In the genomic region with DNA sequence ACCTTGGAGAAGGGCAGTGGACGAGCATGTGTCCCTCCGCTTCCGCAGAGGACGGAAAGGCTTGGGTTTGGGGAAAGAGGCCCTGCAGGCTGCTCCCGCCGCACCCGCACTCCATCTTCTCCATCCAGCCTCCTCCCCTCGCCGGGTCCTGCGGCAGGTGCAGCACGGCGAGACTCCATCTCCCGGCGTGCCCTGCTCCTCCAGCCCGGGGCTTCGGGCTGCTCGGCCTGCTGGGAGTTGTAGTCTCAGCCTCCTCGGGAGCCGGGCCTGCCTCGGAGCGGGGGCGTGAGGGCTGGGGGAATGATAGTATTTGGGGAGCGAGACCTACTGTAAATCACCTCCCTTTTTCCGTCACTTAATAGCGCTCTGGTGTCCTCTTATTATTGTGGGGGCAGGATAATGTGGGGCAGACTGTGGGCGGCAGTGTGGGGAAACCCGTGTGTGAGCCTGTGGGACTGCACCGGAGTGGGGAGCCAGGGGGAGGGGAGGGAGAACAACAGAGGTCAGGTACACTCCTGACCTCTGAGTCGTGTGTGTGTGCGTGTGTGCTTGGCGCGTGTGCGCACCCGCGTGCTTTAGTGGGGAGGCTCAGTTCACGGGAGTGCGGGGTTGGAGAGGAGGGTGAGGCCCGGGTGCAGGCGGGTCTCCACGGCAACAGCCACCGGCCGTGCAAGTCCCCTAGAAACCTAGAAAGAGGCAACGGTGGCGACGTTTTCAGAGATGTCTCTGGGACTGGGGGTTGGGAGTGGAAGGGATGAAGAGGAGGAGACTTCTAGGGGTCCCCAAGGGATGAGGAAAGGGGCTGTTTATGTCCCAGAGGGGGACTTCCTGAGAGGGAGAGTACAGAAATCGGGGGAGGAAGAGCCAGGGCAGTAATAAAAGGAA, we compare ENCODE assay signal across 1 cellular context.
TF ChIP-seq lines count a peak whose summit lies in the region.

No MANE protein-coding gene starts in this region.

TF ChIP-seq in HepG2, 621 proteins besides CTCF, POLR2A, EP300 and RAD21 (continued from another document and continues in another):
- TF ChIP-seq, protein P1, sequence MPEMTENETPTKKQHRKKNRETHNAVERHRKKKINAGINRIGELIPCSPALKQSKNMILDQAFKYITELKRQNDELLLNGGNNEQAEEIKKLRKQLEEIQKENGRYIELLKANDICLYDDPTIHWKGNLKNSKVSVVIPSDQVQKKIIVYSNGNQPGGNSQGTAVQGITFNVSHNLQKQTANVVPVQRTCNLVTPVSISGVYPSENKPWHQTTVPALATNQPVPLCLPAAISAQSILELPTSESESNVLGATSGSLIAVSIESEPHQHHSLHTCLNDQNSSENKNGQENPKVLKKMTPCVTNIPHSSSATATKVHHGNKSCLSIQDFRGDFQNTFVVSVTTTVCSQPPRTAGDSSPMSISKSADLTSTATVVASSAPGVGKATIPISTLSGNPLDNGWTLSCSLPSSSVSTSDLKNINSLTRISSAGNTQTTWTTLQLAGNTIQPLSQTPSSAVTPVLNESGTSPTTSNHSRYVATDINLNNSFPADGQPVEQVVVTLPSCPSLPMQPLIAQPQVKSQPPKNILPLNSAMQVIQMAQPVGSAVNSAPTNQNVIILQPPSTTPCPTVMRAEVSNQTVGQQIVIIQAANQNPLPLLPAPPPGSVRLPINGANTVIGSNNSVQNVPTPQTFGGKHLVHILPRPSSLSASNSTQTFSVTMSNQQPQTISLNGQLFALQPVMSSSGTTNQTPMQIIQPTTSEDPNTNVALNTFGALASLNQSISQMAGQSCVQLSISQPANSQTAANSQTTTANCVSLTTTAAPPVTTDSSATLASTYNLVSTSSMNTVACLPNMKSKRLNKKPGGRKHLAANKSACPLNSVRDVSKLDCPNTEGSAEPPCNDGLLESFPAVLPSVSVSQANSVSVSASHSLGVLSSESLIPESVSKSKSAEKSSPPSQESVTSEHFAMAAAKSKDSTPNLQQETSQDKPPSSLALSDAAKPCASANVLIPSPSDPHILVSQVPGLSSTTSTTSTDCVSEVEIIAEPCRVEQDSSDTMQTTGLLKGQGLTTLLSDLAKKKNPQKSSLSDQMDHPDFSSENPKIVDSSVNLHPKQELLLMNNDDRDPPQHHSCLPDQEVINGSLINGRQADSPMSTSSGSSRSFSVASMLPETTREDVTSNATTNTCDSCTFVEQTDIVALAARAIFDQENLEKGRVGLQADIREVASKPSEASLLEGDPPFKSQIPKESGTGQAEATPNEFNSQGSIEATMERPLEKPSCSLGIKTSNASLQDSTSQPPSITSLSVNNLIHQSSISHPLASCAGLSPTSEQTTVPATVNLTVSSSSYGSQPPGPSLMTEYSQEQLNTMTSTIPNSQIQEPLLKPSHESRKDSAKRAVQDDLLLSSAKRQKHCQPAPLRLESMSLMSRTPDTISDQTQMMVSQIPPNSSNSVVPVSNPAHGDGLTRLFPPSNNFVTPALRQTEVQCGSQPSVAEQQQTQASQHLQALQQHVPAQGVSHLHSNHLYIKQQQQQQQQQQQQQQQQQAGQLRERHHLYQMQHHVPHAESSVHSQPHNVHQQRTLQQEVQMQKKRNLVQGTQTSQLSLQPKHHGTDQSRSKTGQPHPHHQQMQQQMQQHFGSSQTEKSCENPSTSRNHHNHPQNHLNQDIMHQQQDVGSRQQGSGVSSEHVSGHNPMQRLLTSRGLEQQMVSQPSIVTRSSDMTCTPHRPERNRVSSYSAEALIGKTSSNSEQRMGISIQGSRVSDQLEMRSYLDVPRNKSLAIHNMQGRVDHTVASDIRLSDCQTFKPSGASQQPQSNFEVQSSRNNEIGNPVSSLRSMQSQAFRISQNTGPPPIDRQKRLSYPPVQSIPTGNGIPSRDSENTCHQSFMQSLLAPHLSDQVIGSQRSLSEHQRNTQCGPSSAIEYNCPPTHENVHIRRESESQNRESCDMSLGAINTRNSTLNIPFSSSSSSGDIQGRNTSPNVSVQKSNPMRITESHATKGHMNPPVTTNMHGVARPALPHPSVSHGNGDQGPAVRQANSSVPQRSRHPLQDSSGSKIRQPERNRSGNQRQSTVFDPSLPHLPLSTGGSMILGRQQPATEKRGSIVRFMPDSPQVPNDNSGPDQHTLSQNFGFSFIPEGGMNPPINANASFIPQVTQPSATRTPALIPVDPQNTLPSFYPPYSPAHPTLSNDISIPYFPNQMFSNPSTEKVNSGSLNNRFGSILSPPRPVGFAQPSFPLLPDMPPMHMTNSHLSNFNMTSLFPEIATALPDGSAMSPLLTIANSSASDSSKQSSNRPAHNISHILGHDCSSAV (CRISPR knock-in tag; IDR thresholded peaks at IDR 0.05; ENCODE audit: borderline replicate concordance) = no peak
- TF ChIP-seq IRX3 (CRISPR knock-in tag; IDR thresholded peaks at IDR 0.05; ENCODE audit: borderline replicate concordance, low read depth) (0 out of 2 replicates have a peak, but pooled peaks have one; percentile 39), NR2F6 (IDR thresholded peaks at IDR 0.05) (peak; percentile 54), NR2F6 (CRISPR knock-in tag; IDR thresholded peaks at IDR 0.05) (no peak; the same call in 1 of the 2 replicates), ZNF724P (CRISPR knock-in tag; IDR thresholded peaks at IDR 0.05; ENCODE audit: borderline replicate concordance) (0 out of 2 replicates have a peak, but pooled peaks have one; percentile 40), ZNF331 (CRISPR knock-in tag; IDR thresholded peaks at IDR 0.05) (no peak), ZSCAN29 (CRISPR knock-in tag; conservative IDR thresholded peaks at IDR 0.05) (peak; percentile 28; the same call in 1 of the 2 replicates), RFX1 (IDR thresholded peaks at IDR 0.05) (peak; percentile 33; the same call in 1 of the 2 replicates), ZNF354B (CRISPR knock-in tag; IDR thresholded peaks at IDR 0.05) (no peak; the same call in 1 of the 2 replicates), ZNF260 (CRISPR knock-in tag; IDR thresholded peaks at IDR 0.05; ENCODE audit: borderline replicate concordance, low read depth) (0 out of 2 replicates have a peak, but pooled peaks have one; percentile 59), HOXA7 (CRISPR knock-in tag; IDR thresholded peaks at IDR 0.05) (no peak), ZKSCAN1 (IDR thresholded peaks at IDR 0.05; ENCODE audit: low read length) (no peak), GABPB1 (CRISPR knock-in tag; IDR thresholded peaks at IDR 0.05) (peak; percentile 97), ZNF121 (CRISPR knock-in tag; IDR thresholded peaks at IDR 0.05) (no peak), ZNF709 (CRISPR knock-in tag; IDR thresholded peaks at IDR 0.05) (no peak), SNAPC2 (CRISPR knock-in tag; IDR thresholded peaks at IDR 0.05) (no peak), ZNF761 (CRISPR knock-in tag; conservative IDR thresholded peaks at IDR 0.05) (0 out of 2 replicates have a peak, but pooled peaks have one; percentile 40), ZNF615 (CRISPR knock-in tag; IDR thresholded peaks at IDR 0.05; ENCODE audit: borderline replicate concordance) (no peak), SOX5 (CRISPR knock-in tag; IDR thresholded peaks at IDR 0.05; ENCODE audit: borderline replicate concordance) (0 out of 2 replicates have a peak, but pooled peaks have one; percentile 1), ZNF567 (CRISPR knock-in tag; IDR thresholded peaks at IDR 0.05; ENCODE audit: borderline replicate concordance) (peak; percentile 82; the same call in 1 of the 2 replicates), EEA1 (CRISPR knock-in tag; IDR thresholded peaks at IDR 0.05; ENCODE audit: borderline replicate concordance) (peak; percentile 97; the same call in 1 of the 2 replicates), HNRNPH1 (optimal IDR thresholded peaks at IDR 0.05; ENCODE audit: low read depth, low read length) (no peak), ZEB1 (IDR thresholded peaks at IDR 0.05; ENCODE audit: insufficient replicate concordance, low read depth) (peak; percentile 74), SP1 (IDR thresholded peaks at IDR 0.05) (no peak), SP1 (CRISPR knock-in tag; IDR thresholded peaks at IDR 0.05) (no peak; the same call in 1 of the 2 replicates)
- TF ChIP-seq, protein P2, sequence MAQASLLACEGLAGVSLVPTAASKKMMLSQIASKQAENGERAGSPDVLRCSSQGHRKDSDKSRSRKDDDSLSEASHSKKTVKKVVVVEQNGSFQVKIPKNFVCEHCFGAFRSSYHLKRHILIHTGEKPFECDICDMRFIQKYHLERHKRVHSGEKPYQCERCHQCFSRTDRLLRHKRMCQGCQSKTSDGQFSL (CRISPR knock-in tag; IDR thresholded peaks at IDR 0.05) = no peak
- TF ChIP-seq, protein P3, sequence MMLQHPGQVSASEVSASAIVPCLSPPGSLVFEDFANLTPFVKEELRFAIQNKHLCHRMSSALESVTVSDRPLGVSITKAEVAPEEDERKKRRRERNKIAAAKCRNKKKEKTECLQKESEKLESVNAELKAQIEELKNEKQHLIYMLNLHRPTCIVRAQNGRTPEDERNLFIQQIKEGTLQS (CRISPR knock-in tag; IDR thresholded peaks at IDR 0.05) = 0 out of 2 replicates have a peak, but pooled peaks have one; percentile 24
- TF ChIP-seq, protein P4, sequence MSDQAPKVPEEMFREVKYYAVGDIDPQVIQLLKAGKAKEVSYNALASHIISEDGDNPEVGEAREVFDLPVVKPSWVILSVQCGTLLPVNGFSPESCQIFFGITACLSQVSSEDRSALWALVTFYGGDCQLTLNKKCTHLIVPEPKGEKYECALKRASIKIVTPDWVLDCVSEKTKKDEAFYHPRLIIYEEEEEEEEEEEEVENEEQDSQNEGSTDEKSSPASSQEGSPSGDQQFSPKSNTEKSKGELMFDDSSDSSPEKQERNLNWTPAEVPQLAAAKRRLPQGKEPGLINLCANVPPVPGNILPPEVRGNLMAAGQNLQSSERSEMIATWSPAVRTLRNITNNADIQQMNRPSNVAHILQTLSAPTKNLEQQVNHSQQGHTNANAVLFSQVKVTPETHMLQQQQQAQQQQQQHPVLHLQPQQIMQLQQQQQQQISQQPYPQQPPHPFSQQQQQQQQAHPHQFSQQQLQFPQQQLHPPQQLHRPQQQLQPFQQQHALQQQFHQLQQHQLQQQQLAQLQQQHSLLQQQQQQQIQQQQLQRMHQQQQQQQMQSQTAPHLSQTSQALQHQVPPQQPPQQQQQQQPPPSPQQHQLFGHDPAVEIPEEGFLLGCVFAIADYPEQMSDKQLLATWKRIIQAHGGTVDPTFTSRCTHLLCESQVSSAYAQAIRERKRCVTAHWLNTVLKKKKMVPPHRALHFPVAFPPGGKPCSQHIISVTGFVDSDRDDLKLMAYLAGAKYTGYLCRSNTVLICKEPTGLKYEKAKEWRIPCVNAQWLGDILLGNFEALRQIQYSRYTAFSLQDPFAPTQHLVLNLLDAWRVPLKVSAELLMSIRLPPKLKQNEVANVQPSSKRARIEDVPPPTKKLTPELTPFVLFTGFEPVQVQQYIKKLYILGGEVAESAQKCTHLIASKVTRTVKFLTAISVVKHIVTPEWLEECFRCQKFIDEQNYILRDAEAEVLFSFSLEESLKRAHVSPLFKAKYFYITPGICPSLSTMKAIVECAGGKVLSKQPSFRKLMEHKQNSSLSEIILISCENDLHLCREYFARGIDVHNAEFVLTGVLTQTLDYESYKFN (CRISPR knock-in tag; conservative IDR thresholded peaks at IDR 0.05) = peak; percentile 44; the same call in 1 of the 2 replicates
- TF ChIP-seq, protein P5, sequence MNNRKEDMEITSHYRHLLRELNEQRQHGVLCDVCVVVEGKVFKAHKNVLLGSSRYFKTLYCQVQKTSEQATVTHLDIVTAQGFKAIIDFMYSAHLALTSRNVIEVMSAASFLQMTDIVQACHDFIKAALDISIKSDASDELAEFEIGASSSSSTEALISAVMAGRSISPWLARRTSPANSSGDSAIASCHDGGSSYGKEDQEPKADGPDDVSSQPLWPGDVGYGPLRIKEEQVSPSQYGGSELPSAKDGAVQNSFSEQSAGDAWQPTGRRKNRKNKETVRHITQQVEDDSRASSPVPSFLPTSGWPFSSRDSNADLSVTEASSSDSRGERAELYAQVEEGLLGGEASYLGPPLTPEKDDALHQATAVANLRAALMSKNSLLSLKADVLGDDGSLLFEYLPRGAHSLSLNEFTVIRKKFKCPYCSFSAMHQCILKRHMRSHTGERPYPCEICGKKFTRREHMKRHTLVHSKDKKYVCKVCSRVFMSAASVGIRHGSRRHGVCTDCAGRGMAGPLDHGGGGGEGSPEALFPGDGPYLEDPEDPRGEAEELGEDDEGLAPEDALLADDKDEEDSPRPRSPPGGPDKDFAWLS (CRISPR knock-in tag; IDR thresholded peaks at IDR 0.05; ENCODE audit: borderline replicate concordance) = 0 out of 2 replicates have a peak, but pooled peaks have one; percentile 72
- TF ChIP-seq, protein P6, sequence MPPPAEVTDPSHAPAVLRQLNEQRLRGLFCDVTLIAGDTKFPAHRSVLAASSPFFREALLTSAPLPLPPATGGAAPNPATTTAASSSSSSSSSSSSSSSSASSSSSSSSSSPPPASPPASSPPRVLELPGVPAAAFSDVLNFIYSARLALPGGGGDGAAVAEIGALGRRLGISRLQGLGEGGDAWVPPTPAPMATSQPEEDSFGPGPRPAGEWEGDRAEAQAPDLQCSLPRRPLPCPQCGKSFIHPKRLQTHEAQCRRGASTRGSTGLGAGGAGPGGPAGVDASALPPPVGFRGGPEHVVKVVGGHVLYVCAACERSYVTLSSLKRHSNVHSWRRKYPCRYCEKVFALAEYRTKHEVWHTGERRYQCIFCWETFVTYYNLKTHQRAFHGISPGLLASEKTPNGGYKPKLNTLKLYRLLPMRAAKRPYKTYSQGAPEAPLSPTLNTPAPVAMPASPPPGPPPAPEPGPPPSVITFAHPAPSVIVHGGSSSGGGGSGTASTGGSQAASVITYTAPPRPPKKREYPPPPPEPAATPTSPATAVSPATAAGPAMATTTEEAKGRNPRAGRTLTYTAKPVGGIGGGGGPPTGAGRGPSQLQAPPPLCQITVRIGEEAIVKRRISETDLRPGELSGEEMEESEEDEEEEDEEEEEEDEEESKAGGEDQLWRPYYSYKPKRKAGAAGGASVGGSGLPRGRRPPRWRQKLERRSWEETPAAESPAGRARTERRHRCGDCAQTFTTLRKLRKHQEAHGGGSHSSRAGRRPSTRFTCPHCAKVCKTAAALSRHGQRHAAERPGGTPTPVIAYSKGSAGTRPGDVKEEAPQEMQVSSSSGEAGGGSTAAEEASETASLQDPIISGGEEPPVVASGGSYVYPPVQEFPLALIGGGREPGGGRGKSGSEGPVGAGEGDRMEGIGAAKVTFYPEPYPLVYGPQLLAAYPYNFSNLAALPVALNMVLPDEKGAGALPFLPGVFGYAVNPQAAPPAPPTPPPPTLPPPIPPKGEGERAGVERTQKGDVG (CRISPR knock-in tag; IDR thresholded peaks at IDR 0.05; ENCODE audit: borderline replicate concordance) = no peak; the same call in 1 of the 2 replicates
- TF ChIP-seq, protein P7, sequence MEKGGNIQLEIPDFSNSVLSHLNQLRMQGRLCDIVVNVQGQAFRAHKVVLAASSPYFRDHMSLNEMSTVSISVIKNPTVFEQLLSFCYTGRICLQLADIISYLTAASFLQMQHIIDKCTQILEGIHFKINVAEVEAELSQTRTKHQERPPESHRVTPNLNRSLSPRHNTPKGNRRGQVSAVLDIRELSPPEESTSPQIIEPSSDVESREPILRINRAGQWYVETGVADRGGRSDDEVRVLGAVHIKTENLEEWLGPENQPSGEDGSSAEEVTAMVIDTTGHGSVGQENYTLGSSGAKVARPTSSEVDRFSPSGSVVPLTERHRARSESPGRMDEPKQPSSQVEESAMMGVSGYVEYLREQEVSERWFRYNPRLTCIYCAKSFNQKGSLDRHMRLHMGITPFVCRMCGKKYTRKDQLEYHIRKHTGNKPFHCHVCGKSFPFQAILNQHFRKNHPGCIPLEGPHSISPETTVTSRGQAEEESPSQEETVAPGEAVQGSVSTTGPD (CRISPR knock-in tag; IDR thresholded peaks at IDR 0.05) = no peak
- TF ChIP-seq, protein P8, sequence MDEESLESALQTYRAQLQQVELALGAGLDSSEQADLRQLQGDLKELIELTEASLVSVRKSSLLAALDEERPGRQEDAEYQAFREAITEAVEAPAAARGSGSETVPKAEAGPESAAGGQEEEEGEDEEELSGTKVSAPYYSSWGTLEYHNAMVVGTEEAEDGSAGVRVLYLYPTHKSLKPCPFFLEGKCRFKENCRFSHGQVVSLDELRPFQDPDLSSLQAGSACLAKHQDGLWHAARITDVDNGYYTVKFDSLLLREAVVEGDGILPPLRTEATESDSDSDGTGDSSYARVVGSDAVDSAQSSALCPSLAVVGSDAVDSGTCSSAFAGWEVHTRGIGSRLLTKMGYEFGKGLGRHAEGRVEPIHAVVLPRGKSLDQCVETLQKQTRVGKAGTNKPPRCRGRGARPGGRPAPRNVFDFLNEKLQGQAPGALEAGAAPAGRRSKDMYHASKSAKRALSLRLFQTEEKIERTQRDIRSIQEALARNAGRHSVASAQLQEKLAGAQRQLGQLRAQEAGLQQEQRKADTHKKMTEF (CRISPR knock-in tag; IDR thresholded peaks at IDR 0.05) = peak; percentile 70
